Comparison of ENCODE assay signal across 8 cellular contexts in the genomic region with DNA sequence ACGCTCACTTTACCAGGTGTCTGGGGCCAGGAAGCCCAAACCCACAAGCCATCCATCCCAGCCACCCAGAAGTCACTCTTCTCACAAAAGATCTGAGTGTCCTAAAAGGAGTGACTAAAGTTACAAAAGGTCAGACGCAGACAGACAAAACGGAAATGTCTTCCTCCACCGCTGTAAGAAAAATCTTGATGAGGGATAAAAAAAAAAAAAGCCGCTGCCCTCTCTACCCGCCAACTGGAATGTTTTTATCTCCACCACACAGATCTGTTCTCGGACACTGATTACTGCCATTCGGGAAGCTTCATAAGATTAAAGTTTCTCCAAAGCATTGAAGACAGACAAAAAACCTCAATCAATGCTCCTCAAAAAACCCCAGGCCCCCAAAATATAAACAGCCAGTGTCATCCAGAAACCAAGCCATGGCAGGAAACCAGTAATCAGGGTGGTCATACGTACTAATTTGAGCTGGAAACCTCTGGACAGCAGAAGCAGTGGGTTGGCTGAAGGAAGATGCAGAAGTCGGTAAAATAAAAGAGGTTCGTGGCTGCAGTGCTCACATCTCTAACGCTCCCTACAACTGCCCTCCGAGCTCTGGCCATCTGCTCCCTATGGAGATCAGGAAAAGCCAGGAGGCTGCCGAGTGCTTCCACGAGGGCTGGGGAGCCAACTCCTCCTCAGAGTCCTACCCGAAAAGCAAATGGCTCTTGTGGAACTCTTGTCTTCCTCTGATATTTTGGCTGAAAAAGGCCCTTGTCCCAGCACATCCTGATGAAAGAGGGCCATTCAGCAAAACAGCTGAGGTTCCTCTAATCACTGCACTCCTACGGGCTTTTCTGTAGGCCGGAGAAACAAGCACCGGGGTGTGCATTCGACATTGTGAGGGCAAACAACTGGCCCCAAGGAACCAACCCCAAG. TPM values are rescaled to one million over a fixed set of nuclear protein-coding genes. Genes with fewer than 3 reads are reported as not detected.
DNase-seq lines count a peak whose midpoint lies in the region; ATAC-seq and TF ChIP-seq lines count a peak whose summit lies in the region.

No MANE protein-coding gene starts in this region.

- H3K4me3 ChIP-seq in MM.1S (ENCODE audit: low read length) (no peak overlapping the region), stomach (no peak overlapping the region)

- DNase-seq in MM.1S (no peak), left lobe of liver (ENCODE audit: low spot score) (no peak), stomach (no peak), NCI-H2081 treated with DMSO at 0.1 percent for 48 hours (lab: John Stamatoyannopoulos, UW) (no peak), NCI-H1436 treated with DMSO at 0.1 percent for 48 hours (lab: John Stamatoyannopoulos, UW) (no peak), NCI-H2107 (lab: John Stamatoyannopoulos, UW) (no peak)

- H3K4me2 ChIP-seq in MM.1S (ENCODE audit: low read depth, low read length), result peak overlapping the region; percentile 65; the same call in 1 of the 2 replicates

- WGBS in adipose tissue, 3 donors, result 38 to 67% (median 42%) methylated on average over 20 of the region's 20 CpGs
- WGBS in stomach, 5 donors, result 53 to 68% (median 64%) methylated on average over 20 of the region's 20 CpGs

- H3F3A ChIP-seq in MM.1S (ENCODE audit: insufficient read depth, low read length), result peaks cover 26% of the 10 kb centered on the region

- no peak overlapping the region for H2AFZ ChIP-seq in MM.1S (ENCODE audit: low read length)

- no peak for TF ChIP-seq EP300 in stomach (IDR thresholded peaks at IDR 0.05)

- TF ChIP-seq CTCF in MM.1S (IDR thresholded peaks at IDR 0.05; ENCODE audit: low read length), result no peak
- TF ChIP-seq CTCF in stomach (IDR thresholded peaks at IDR 0.05), result no peak

- no peaks in the 10 kb centered on the region for H3K9me2 ChIP-seq in MM.1S (replicated peaks; ENCODE audit: insufficient read depth, low read length)

- H3K27me3 ChIP-seq in MM.1S (replicated peaks; ENCODE audit: insufficient read depth, low read length) (no peaks in the 10 kb centered on the region), stomach (no peaks in the 10 kb centered on the region)

- H3K27ac ChIP-seq in MM.1S (ENCODE audit: low read length), result peak overlapping the region; percentile 68; the same call in 1 of the 2 replicates
- H3K27ac ChIP-seq in adipose tissue (ENCODE audit: low read depth, low read length), result peak overlapping the region; percentile 70
- peak overlapping the region; percentile 63 to 87 (median 79) for H3K27ac ChIP-seq in stomach

- H3K4me1 ChIP-seq in MM.1S (ENCODE audit: low read length) (peaks cover 30% of the 10 kb centered on the region), stomach (peaks cover 40 to 82% (median 60%) of the 10 kb centered on the region in 4 donors)

- no peak for TF ChIP-seq POLR2A in stomach (IDR thresholded peaks at IDR 0.05)

- H3K9me3 ChIP-seq in MM.1S (replicated peaks; ENCODE audit: insufficient read depth, low read length) (no peaks in the 10 kb centered on the region), stomach (no peaks in the 10 kb centered on the region)

- H3K36me3 ChIP-seq in MM.1S (replicated peaks; ENCODE audit: insufficient read depth, low read length) (peaks cover 6% of the 10 kb centered on the region), stomach (peaks cover 11 to 46% (median 34%) of the 10 kb centered on the region in 4 donors)

- H4K20me1 ChIP-seq in MM.1S (ENCODE audit: insufficient read depth, low read length), result no peaks in the 10 kb centered on the region

- ATAC-seq in left lobe of liver (peak; percentile 6), HG03159 (IDR thresholded peaks at IDR 0.05; ENCODE audit: unreplicated experiment) (no peak)

- no peak overlapping the region; the same call in 1 of the 2 replicates for H3K9ac ChIP-seq in MM.1S (ENCODE audit: low read length)

- intact Hi-C loops in stomach (cut with DNase I; ENCODE audit: low total_unique reads), result no loop called here

- H3K79me2 ChIP-seq in MM.1S (ENCODE audit: low read length), result peaks cover 82% of the 10 kb centered on the region

RNA-seq across cellular contexts. Expression of gene SSH1, which starts 30.3 kb away (rescaled TPM):
- 10 to 100 TPM in 1 of 3 donors, 1 to 10 TPM in 2; 2.8 to 11.2 (median 9.4) TPM for polyA plus RNA-seq in adipose tissue
- total RNA-seq in left lobe of liver, result 18.9 TPM
- 100 to 1,000 TPM in 1 of 5 donors, 10 to 100 TPM in 4; 10.1 to 172 (median 22.9) TPM for total RNA-seq in stomach
- polyA plus RNA-seq in stomach, result 1 to 10 TPM; 2.3 to 6.0 (median 3.2) TPM

RNA-seq across cellular contexts. Expression of gene DAO, which starts 52.8 kb away (rescaled TPM):
- polyA plus RNA-seq in adipose tissue, result not detected
- 65.3 TPM for total RNA-seq in left lobe of liver
- not detected for total RNA-seq in stomach
- not detected for polyA plus RNA-seq in stomach

Comparison
In these comparisons a context has a peak if more than half of its experiments do, and no peak if none do; other contexts are left out.
1. RNA of gene DAO, which starts 52.8 kb away (total RNA-seq): 65.3 TPM in left lobe of liver (single experiment); not detected in stomach; every median in the first group is over 10 times any median in the second.
2. Peak in every context shown above with its lines, with median percentiles within 50 percentile points of each other: H3K27ac ChIP-seq.